Comparison of ENCODE assay signal across 1 cellular context in the genomic region with DNA sequence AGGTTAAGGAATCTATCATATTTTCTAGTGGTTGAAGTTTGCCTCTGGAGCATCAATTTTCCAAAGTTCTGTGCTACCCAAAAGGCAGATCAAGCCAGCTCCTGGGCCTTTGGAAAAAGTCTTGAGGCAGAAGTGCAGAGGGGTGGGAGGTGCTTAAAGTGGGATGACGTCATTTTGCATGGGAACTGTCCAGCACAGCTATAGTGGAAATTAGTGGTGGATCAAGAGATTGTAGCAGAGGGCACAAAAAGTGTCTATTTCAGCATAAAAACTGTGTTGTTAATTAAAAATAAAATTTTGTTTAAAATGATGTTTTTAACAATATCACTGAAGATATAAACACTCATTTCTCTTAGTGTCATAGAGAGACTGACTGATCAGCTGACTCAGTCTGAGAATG.
TF ChIP-seq lines count a peak whose summit lies in the region.

No MANE protein-coding gene starts in this region.

TF ChIP-seq in HEK293, 187 proteins besides CTCF, POLR2A, EP300 and RAD21 (continued from another document):
- TF ChIP-seq, protein P1, sequence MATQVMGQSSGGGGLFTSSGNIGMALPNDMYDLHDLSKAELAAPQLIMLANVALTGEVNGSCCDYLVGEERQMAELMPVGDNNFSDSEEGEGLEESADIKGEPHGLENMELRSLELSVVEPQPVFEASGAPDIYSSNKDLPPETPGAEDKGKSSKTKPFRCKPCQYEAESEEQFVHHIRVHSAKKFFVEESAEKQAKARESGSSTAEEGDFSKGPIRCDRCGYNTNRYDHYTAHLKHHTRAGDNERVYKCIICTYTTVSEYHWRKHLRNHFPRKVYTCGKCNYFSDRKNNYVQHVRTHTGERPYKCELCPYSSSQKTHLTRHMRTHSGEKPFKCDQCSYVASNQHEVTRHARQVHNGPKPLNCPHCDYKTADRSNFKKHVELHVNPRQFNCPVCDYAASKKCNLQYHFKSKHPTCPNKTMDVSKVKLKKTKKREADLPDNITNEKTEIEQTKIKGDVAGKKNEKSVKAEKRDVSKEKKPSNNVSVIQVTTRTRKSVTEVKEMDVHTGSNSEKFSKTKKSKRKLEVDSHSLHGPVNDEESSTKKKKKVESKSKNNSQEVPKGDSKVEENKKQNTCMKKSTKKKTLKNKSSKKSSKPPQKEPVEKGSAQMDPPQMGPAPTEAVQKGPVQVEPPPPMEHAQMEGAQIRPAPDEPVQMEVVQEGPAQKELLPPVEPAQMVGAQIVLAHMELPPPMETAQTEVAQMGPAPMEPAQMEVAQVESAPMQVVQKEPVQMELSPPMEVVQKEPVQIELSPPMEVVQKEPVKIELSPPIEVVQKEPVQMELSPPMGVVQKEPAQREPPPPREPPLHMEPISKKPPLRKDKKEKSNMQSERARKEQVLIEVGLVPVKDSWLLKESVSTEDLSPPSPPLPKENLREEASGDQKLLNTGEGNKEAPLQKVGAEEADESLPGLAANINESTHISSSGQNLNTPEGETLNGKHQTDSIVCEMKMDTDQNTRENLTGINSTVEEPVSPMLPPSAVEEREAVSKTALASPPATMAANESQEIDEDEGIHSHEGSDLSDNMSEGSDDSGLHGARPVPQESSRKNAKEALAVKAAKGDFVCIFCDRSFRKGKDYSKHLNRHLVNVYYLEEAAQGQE (tag by site-specific recombination; IDR thresholded peaks at IDR 0.05), result peak; percentile 91
